5 cellular contexts compared by ENCODE assay signal in the genomic region with DNA sequence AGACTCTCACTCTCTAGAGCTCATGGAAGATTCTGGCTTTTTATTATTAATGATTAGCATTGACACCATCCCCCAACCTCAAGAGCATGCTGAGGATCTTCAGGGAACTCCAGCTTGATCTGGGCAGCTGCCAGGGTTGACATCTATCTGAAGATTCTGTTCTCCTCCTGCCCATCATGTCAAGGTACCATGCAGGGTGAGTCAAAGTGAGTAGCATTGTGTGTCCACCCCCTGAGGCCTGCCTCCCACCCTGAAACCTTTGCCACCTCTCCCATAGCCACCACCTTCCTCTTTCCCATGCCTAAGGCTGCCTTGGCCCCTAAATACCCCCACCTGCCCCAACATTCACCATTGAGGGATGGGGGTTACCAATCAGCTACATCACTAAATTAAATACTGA.
"Had no signal": no experiment of that assay in that cellular context is flagged by ENCODE, and none has a peak within 500 bp of the region (broad histone marks: within the 10 kb centered on the region; RNA-seq: fewer than 3 reads in every experiment).

No MANE protein-coding gene starts in this region.

- ATAC-seq: GM23338, K562 had no signal

- DNase-seq: H9, HCEC 1CT, IMR-90 had no signal

- H3K4me2 ChIP-seq: GM23338 had no signal

- H3K4me3 ChIP-seq: GM23338, K562 had no signal

- H2AFZ ChIP-seq: GM23338 had no signal
